ENCODE assay signal across 16 cellular contexts in genomic region chr9:14352549-14352948, GRCh38. TPM values are rescaled to one million over a fixed set of nuclear protein-coding genes. Genes with fewer than 3 reads are reported as not detected.
DNase-seq lines count a peak whose midpoint lies in the region; ATAC-seq, FAIRE-seq and TF ChIP-seq lines count a peak whose summit lies in the region.
"Had no signal": no experiment of that assay in that cellular context is flagged by ENCODE, and none has a peak within 500 bp of the region (broad histone marks: within the 10 kb centered on the region; RNA-seq: fewer than 3 reads in every experiment).

No MANE protein-coding gene starts in this region.

- no peak overlapping the region for H3K9ac ChIP-seq in keratinocyte (ENCODE audit: control insufficient read depth, extremely low read depth, insufficient read depth, low read length)

- no peaks in the 10 kb centered on the region for H3K9me1 ChIP-seq in keratinocyte (ENCODE audit: control insufficient read depth, extremely low read depth, insufficient read depth, low read length)

- dilution Hi-C loops in keratinocyte (cut with MboI; ENCODE audit: extremely low pct_ligation_motif_present, low sequenced_read_pairs), result no loop called here

- H3K27ac ChIP-seq in left ventricle myocardium inferior (replicated peaks) (peak overlapping the region; percentile 96), keratinocyte (ENCODE audit: control insufficient read depth, insufficient read depth, low read length) (no peak overlapping the region), upper lobe of right lung (peak overlapping the region; percentile 81)
- H3K27ac ChIP-seq: HL-60 had no signal

- H3K36me3 ChIP-seq in left ventricle myocardium inferior (no peaks in the 10 kb centered on the region), keratinocyte (ENCODE audit: control insufficient read depth in 2 of 2, extremely low read depth in 1 of 2, insufficient read depth in 2 of 2, low read length in 2 of 2) (no peaks in the 10 kb centered on the region), upper lobe of right lung (no peaks in the 10 kb centered on the region)

- intact Hi-C loops in left ventricle myocardium inferior (cut with micrococcal nuclease) (loop anchor here (10.0 kb wide), 1 partner anchor 928 kb away; no protein-coding TSS in a partner anchor), Right ventricle myocardium inferior (cut with DNase I) (loop anchor here (5.0 to 10.0 kb wide), 8 partner anchors 50 to 998 kb away; no protein-coding TSS in a partner anchor), upper lobe of right lung (cut with DNase I) (no loop called here)

- peaks cover 74% of the 10 kb centered on the region for H3K4me1 ChIP-seq in left ventricle myocardium inferior
- H3K4me1 ChIP-seq in keratinocyte (ENCODE audit: control insufficient read depth, extremely low read depth, insufficient read depth, low read length), result peaks cover 48% of the 10 kb centered on the region
- H3K4me1 ChIP-seq in upper lobe of right lung, result peaks cover 20% of the 10 kb centered on the region

- ATAC-seq in Right ventricle myocardium inferior (no peak), upper lobe of right lung (no peak), GM21619 (IDR thresholded peaks at IDR 0.05; ENCODE audit: unreplicated experiment) (no peak), GM19463 (IDR thresholded peaks at IDR 0.05; ENCODE audit: unreplicated experiment) (no peak)

- H2AFZ ChIP-seq in keratinocyte (ENCODE audit: control insufficient read depth, low read length), result peak overlapping the region; percentile 44

- H3K79me2 ChIP-seq in keratinocyte (ENCODE audit: control insufficient read depth, insufficient read depth, low read length), result no peaks in the 10 kb centered on the region

- H3K4me2 ChIP-seq in keratinocyte (ENCODE audit: control insufficient read depth, extremely low read depth, insufficient read depth, low read depth, low read length), result peak overlapping the region; percentile 41

- peak overlapping the region; percentile 73 for H3K4me3 ChIP-seq in left ventricle myocardium inferior
- no peak overlapping the region for H3K4me3 ChIP-seq in keratinocyte (ENCODE audit: control insufficient read depth in 2 of 3, extremely low read depth in 1 of 3, insufficient read depth in 2 of 3, low read depth in 1 of 3, low read length in 3 of 3)
- peak overlapping the region; percentile 21 for H3K4me3 ChIP-seq in upper lobe of right lung

- no peak for FAIRE-seq in keratinocyte (lab: Jason Lieb, UNC)
- FAIRE-seq in GM12892 (lab: Jason Lieb, UNC), result no peak
- FAIRE-seq: GM19239 had no signal

- no peaks in the 10 kb centered on the region for H3K9me3 ChIP-seq in left ventricle myocardium inferior (replicated peaks)
- H3K9me3 ChIP-seq in keratinocyte (ENCODE audit: control insufficient read depth, low read depth, low read length), result no peaks in the 10 kb centered on the region
- H3K9me3 ChIP-seq in upper lobe of right lung, result no peaks in the 10 kb centered on the region

- TF ChIP-seq POLR2A in GM12892 (IDR thresholded peaks at IDR 0.05; ENCODE audit: low read depth, low read length), result no peak

- H3K27me3 ChIP-seq in left ventricle myocardium inferior (ENCODE audit: low read depth), result no peaks in the 10 kb centered on the region
- peaks cover 27% of the 10 kb centered on the region for H3K27me3 ChIP-seq in keratinocyte (ENCODE audit: control insufficient read depth, extremely low read depth, insufficient read depth, low read length)
- peaks cover 22% of the 10 kb centered on the region for H3K27me3 ChIP-seq in upper lobe of right lung

- DNase-seq in left ventricle myocardium inferior (no peak), Right ventricle myocardium inferior (ENCODE audit: missing footprints) (no peak), NCI-H774 (lab: John Stamatoyannopoulos, UW) (peak; percentile 38), keratinocyte (ENCODE audit: low read depth, low spot score) (no peak), upper lobe of right lung (no peak), GM12892 (ENCODE audit: insufficient read length) (no peak)
- DNase-seq: activated naive CD4-positive, alpha-beta T cell; AML-193; EL; erythroblast; NCI-H524 treated with DMSO at 0.1 percent for 48 hours; stimulated activated CD4-positive, alpha-beta T cell treated with anti-CD3 and anti-CD28 coated beads, Interleukin-1b, Interleukin-23, amount 100 ng/mL, for 48 hours had no signal

- no peaks in the 10 kb centered on the region for H4K20me1 ChIP-seq in keratinocyte (ENCODE audit: control insufficient read depth, extremely low read depth, insufficient read depth, low read length)

- no peak for TF ChIP-seq CTCF in left ventricle myocardium inferior (IDR thresholded peaks at IDR 0.05; ENCODE audit: borderline replicate concordance)
- TF ChIP-seq CTCF in keratinocyte (optimal IDR thresholded peaks at IDR 0.05 in 1 of 3, IDR thresholded peaks at IDR 0.05 in 1 of 3, conservative IDR thresholded peaks at IDR 0.05 in 1 of 3; ENCODE audit: extremely low read depth in 1 of 3, insufficient read depth in 2 of 3, low read length in 3 of 3), result no peak
- TF ChIP-seq CTCF in upper lobe of right lung (IDR thresholded peaks at IDR 0.05), result no peak

RNA-seq across cellular contexts. Expression of gene NFIB, which starts 38.6 kb away (rescaled TPM):
- total RNA-seq in left ventricle myocardium inferior, result 110 TPM
- total RNA-seq in Right ventricle myocardium inferior, result 116 TPM
- 3.6 to 23.1 TPM (median 8.9 TPM) in 3 replicates for polyA plus RNA-seq in keratinocyte
- polyA plus RNA-seq in keratinocyte (2011; ENCODE audit: low read depth), result 12.3 TPM
- 7.3 and 10.7 TPM in 2 replicates for polyA plus RNA-seq in keratinocyte (2011; cell fraction: cytosol; rRNA removed)
- polyA plus RNA-seq in keratinocyte (2011; cell fraction: nucleus; rRNA removed), result 25.9 and 27.8 TPM in 2 replicates
- polyA plus RNA-seq in keratinocyte (2012; ENCODE audit: low replicate concordance), result 9.5 and 16.1 TPM in 2 replicates
- polyA minus RNA-seq in keratinocyte, result 18.4 to 56.7 TPM (median 39.1 TPM) in 3 replicates
- polyA minus RNA-seq in keratinocyte (2011; cell fraction: cytosol; rRNA and poly(A)+ RNA removed), result 9.4 TPM
- polyA minus RNA-seq in keratinocyte (2011; cell fraction: nucleus; rRNA and poly(A)+ RNA removed), result 19.2 and 58.1 TPM in 2 replicates
- 99.4 TPM for total RNA-seq in upper lobe of right lung
- polyA plus RNA-seq in GM12892 (2012; ENCODE audit: missing spikeins), result not detected

Comparison
In these comparisons a context has a peak if more than half of its experiments do, and no peak if none do; other contexts are left out.
1. H3K4me3 ChIP-seq: peak in left ventricle myocardium inferior (single experiment) and upper lobe of right lung (single experiment); none in keratinocyte (0 of 3).